1 cellular context compared by ENCODE assay signal in the genomic region with DNA sequence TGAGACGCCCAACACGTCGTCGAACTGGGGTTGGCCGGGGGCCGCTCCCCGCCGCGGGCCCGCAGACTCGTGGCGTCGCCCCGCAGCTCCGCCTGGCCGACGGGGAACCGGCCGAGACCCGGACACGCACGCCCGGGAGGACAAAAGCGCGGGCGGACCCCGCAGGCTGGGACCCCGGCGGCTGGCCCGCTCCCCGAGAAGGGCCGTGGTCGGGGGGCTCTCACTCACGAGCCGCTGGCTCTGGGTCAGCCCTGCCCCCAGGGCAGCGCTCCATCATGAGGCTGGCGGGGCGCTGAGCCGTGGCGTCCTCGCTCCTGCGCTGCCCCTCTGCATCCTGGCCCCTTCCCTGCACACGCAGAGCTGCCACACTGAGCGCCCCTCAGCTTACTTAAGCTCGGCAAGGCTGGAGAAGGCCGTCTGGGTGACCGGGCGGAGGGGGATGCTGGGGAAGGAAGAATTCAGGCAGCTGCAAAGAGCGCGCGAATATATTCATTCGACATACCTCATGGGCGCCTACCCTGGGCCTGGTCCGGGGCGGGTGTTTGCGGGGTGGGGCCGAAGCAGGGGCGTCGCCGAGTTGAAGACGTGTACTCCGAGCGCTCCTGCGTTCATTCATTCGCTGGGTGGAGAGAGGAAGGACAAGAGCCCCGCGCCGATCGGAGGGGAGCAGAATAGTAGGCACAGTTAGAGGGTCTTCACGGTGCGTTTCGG.
TF ChIP-seq lines count a peak whose summit lies in the region.

No MANE protein-coding gene starts in this region.

TF ChIP-seq in GM12878, 131 proteins besides CTCF, POLR2A, EP300 and RAD21 (continued from another document):
- TF ChIP-seq, protein P1, sequence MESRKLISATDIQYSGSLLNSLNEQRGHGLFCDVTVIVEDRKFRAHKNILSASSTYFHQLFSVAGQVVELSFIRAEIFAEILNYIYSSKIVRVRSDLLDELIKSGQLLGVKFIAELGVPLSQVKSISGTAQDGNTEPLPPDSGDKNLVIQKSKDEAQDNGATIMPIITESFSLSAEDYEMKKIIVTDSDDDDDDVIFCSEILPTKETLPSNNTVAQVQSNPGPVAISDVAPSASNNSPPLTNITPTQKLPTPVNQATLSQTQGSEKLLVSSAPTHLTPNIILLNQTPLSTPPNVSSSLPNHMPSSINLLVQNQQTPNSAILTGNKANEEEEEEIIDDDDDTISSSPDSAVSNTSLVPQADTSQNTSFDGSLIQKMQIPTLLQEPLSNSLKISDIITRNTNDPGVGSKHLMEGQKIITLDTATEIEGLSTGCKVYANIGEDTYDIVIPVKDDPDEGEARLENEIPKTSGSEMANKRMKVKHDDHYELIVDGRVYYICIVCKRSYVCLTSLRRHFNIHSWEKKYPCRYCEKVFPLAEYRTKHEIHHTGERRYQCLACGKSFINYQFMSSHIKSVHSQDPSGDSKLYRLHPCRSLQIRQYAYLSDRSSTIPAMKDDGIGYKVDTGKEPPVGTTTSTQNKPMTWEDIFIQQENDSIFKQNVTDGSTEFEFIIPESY (IDR thresholded peaks at IDR 0.05), result no peak
- TF ChIP-seq PBX3 (IDR thresholded peaks at IDR 0.05; ENCODE audit: insufficient replicate concordance, low read depth, low read length) (no peak), BACH1 (IDR thresholded peaks at IDR 0.05; ENCODE audit: borderline replicate concordance) (0 out of 2 replicates have a peak, but pooled peaks have one; percentile 17), TAF1 (IDR thresholded peaks at IDR 0.05; ENCODE audit: borderline replicate concordance, low read depth, low read length) (peak; percentile 21; the same call in 1 of the 2 replicates), CREM (IDR thresholded peaks at IDR 0.05; ENCODE audit: low read depth) (0 out of 2 replicates have a peak, but pooled peaks have one; percentile 7), CREB1 (IDR thresholded peaks at IDR 0.05; ENCODE audit: low read depth) (0 out of 2 replicates have a peak, but pooled peaks have one; percentile 4), NR2C2 (IDR thresholded peaks at IDR 0.05; ENCODE audit: borderline replicate concordance, control insufficient read depth, insufficient read length, low read depth) (no peak)
